Comparison of ENCODE assay signal across 9 cellular contexts in the genomic region with DNA sequence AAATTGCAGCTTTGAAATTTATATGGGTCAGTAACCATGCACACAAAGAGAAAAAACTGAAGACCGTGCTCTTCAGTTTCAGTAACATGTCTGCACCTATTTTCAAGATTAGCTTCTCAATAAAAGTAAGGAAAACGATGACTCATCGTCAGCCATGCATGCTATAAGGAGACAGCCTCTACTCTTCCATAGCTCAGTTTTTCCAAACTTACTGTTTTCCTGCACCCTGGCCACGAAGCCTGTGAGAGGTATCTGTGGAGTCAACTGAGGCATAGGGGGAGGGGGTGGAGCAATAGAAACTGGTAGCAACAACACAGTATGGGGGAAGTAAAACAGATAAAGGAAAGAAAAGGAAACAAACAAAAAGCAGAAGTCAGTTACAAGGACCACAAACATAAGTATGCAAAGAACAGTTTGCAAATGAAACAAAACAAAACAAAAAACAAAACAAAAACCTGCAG. TPM values are rescaled to one million over a fixed set of nuclear protein-coding genes. Genes with fewer than 3 reads are reported as not detected.
A peak's percentile ranks its signal among the peaks of the same experiment; 100 is the strongest.
DNase-seq lines count a peak whose midpoint lies in the region; ATAC-seq, FAIRE-seq and TF ChIP-seq lines count a peak whose summit lies in the region.
"Had no signal": no experiment of that assay in that cellular context is flagged by ENCODE, and none has a peak within 500 bp of the region (broad histone marks: within the 10 kb centered on the region; RNA-seq: fewer than 3 reads in every experiment).

No MANE protein-coding gene starts in this region.

- TF ChIP-seq CTCF in NB4 (IDR thresholded peaks at IDR 0.05; ENCODE audit: low read depth, low read length) (no peak), endothelial cell of umbilical vein (IDR thresholded peaks at IDR 0.05; ENCODE audit: extremely low read depth in 1 of 2, insufficient read depth in 1 of 2, low read depth in 1 of 2, low read length in 2 of 2) (no peak), prostate gland (IDR thresholded peaks at IDR 0.05) (no peak)

- dilution Hi-C loops in endothelial cell of umbilical vein (cut with MboI; ENCODE audit: extremely low pct_ligation_motif_present, low sequenced_read_pairs), result no loop called here

- H3K9me3 ChIP-seq in endothelial cell of umbilical vein (replicated peaks; ENCODE audit: control insufficient read depth, insufficient read depth, low read length), result no peaks in the 10 kb centered on the region
- H3K9me3 ChIP-seq in prostate gland, result no peaks in the 10 kb centered on the region

- H3K36me3 ChIP-seq in endothelial cell of umbilical vein (ENCODE audit: control insufficient read depth in 2 of 2, extremely low read depth in 1 of 2, insufficient read depth in 2 of 2, low read length in 2 of 2), result peaks cover 3% of the 10 kb centered on the region in 2 experiments
- no peaks in the 10 kb centered on the region for H3K36me3 ChIP-seq in prostate gland

- H3K4me2 ChIP-seq in endothelial cell of umbilical vein (ENCODE audit: insufficient read depth, low read length), result no peak overlapping the region

- no peaks in the 10 kb centered on the region for H4K20me1 ChIP-seq in endothelial cell of umbilical vein (replicated peaks; ENCODE audit: control insufficient read depth, extremely low read depth, insufficient read depth, low read length)

- H3K4me3 ChIP-seq in NB4 (ENCODE audit: low read depth, low read length), result no peak overlapping the region
- no peak overlapping the region for H3K4me3 ChIP-seq in endothelial cell of umbilical vein (replicated peaks in 1 of 3; ENCODE audit: insufficient read depth in 1 of 3, low read depth in 1 of 3, low read length in 3 of 3)
- H3K4me3 ChIP-seq in prostate gland, result no peak overlapping the region

- H3K27me3 ChIP-seq in endothelial cell of umbilical vein (ENCODE audit: control insufficient read depth in 2 of 2, insufficient read depth in 2 of 2, low read length in 2 of 2) (no peaks in the 10 kb centered on the region), prostate gland (replicated peaks; ENCODE audit: insufficient read depth) (no peaks in the 10 kb centered on the region)

- TF ChIP-seq POLR2A in NB4 (IDR thresholded peaks at IDR 0.05; ENCODE audit: extremely low read depth, insufficient read length), result no peak
- no peak for TF ChIP-seq POLR2A in endothelial cell of umbilical vein (IDR thresholded peaks at IDR 0.05; ENCODE audit: low read depth, low read length)
- TF ChIP-seq POLR2A in prostate gland (IDR thresholded peaks at IDR 0.05), result no peak

- intact Hi-C loops in endothelial cell of umbilical vein (cut with micrococcal nuclease), result no loop called here
- intact Hi-C loops in prostate gland (cut with DNase I), result no loop called here

- no peaks in the 10 kb centered on the region for H3K4me1 ChIP-seq in endothelial cell of umbilical vein (ENCODE audit: control insufficient read depth, extremely low read depth, insufficient read depth, low read length)
- H3K4me1 ChIP-seq in prostate gland (replicated peaks), result no peaks in the 10 kb centered on the region

- no peak overlapping the region for H2AFZ ChIP-seq in endothelial cell of umbilical vein (ENCODE audit: low read depth, low read length)

- CTCF ChIA-PET in endothelial cell of umbilical vein (lab: Charles Lee), result interaction anchor here (0.5 to 2.1 kb wide), 8 partner anchors 14 to 161 kb away, joined by 3 to 9 read pairs (median 4); a partner anchor contains a TSS

- peak; percentile 44 for DNase-seq in NB4 (ENCODE audit: low read depth)
- DNase-seq in endothelial cell of umbilical vein (ENCODE audit: low read depth, low spot score), result peak; percentile 43
- no peak for DNase-seq in T-helper 9 cell
- DNase-seq in NCI-H1436 (lab: John Stamatoyannopoulos, UW), result no peak
- no peak for DNase-seq in prostate gland (ENCODE audit: low spot score)
- DNase-seq in NCI-H748 (lab: John Stamatoyannopoulos, UW; ENCODE audit: unreplicated experiment), result no peak

- peak; percentile 71 for FAIRE-seq in endothelial cell of umbilical vein (lab: Jason Lieb, UNC)

- H3K27ac ChIP-seq in endothelial cell of umbilical vein (ENCODE audit: insufficient read depth, low read depth, low read length), result no peak overlapping the region
- no peak overlapping the region for H3K27ac ChIP-seq in prostate gland
- H3K27ac ChIP-seq: VCaP had no signal

- BruUV-seq in endothelial cell of umbilical vein (replicated peaks; lab: Mats Ljungman, UMichigan), result no TSS peak

- WGBS in prostate gland, result 55% methylated on average over 4 of the region's 4 CpGs

- no peaks in the 10 kb centered on the region for H3K79me2 ChIP-seq in endothelial cell of umbilical vein (ENCODE audit: control insufficient read depth, insufficient read depth, low read length)

- ATAC-seq in GM18520 (IDR thresholded peaks at IDR 0.05; ENCODE audit: unreplicated experiment), result peak; percentile 80
- ATAC-seq in HG02610 (IDR thresholded peaks at IDR 0.05; ENCODE audit: unreplicated experiment), result peak; percentile 96

- no peaks in the 10 kb centered on the region for H3K9me1 ChIP-seq in endothelial cell of umbilical vein (replicated peaks; ENCODE audit: control insufficient read depth, extremely low read depth, insufficient read depth, low read length)

- no peak overlapping the region for H3K9ac ChIP-seq in endothelial cell of umbilical vein (replicated peaks; ENCODE audit: extremely low read depth, insufficient read depth, low read length)

- POLR2A ChIA-PET in endothelial cell of umbilical vein (lab: Charles Lee), result no interaction called here

TF ChIP-seq in endothelial cell of umbilical vein, 7 proteins besides CTCF, POLR2A, EP300 and RAD21:
- TF ChIP-seq EZH2 (IDR thresholded peaks at IDR 0.05; ENCODE audit: borderline replicate concordance, low read depth, low read length, severe bottlenecking) (no peak), FOS (IDR thresholded peaks at IDR 0.05; ENCODE audit: borderline replicate concordance, insufficient read depth, low read length) (peak; percentile 57), JUN (IDR thresholded peaks at IDR 0.05; ENCODE audit: borderline replicate concordance, insufficient read depth, insufficient read length, low read depth) (peak; percentile 52)

RNA-seq across cellular contexts. Expression of a gene that starts 58.0 kb away (rescaled TPM):
- total RNA-seq in endothelial cell of umbilical vein (11.0 and 11.3 TPM in 2 replicates), prostate gland (1 to 10 TPM; 2.8 to 6.8 TPM)
- polyA plus RNA-seq in endothelial cell of umbilical vein, result 9.1 and 10.1 TPM in 2 replicates
- polyA plus RNA-seq in endothelial cell of umbilical vein (2011; cell fraction: cytosol; rRNA removed), result 10.5 and 13.4 TPM in 2 replicates
- polyA plus RNA-seq in endothelial cell of umbilical vein (2011; cell fraction: nucleus; rRNA removed), result 14.8 and 20.3 TPM in 2 replicates
- polyA plus RNA-seq in endothelial cell of umbilical vein (2012), result 8.2 and 13.5 TPM in 2 replicates
- polyA minus RNA-seq in endothelial cell of umbilical vein, result 7.6 and 11.2 TPM in 2 replicates
- polyA minus RNA-seq in endothelial cell of umbilical vein (2011; cell fraction: cytosol; rRNA and poly(A)+ RNA removed), result 7.8 TPM
- 5.8 and 11.2 TPM in 2 replicates for polyA minus RNA-seq in endothelial cell of umbilical vein (2011; cell fraction: nucleus; rRNA and poly(A)+ RNA removed)

Comparison
In these comparisons a context has a peak if more than half of its experiments do, and no peak if none do; other contexts are left out.
1. DNase-seq: peak in NB4 (single experiment) and endothelial cell of umbilical vein (single experiment); none in T-helper 9 cell (single experiment), NCI-H1436 (single experiment), prostate gland (single experiment) and NCI-H748 (single experiment).